20 cellular contexts compared by ENCODE assay signal in the genomic region with DNA sequence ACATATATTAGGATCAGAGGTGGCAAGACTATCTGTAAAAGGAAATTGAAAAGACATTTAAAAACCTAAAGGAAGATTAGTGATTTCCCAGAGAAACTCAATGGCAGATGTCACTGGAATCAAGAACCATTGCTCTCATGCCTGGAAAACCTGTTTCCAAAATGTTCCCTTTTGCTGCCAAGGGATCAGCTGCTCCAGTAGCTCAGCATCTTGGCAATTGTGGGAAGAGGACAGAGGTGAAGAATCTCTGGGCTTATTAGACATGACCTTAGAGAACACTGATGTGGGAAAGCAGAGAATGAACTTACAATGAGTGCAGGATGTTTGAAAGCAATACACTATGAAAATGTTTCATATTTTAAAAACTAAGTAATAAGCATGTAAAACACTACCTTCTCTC.
"Had no signal": no experiment of that assay in that cellular context is flagged by ENCODE, and none has a peak within 500 bp of the region (broad histone marks: within the 10 kb centered on the region; RNA-seq: fewer than 3 reads in every experiment).

No MANE protein-coding gene starts in this region.

- H3K4me3 Mint-ChIP-seq: activated naive CD4-positive, alpha-beta T cell treated with anti-CD3 and anti-CD28 coated beads, Interleukin-2, amount 50 U/mL, for 24 hours; natural killer cell had no signal

- H3K27ac Mint-ChIP-seq: activated naive CD4-positive, alpha-beta T cell treated with anti-CD3 and anti-CD28 coated beads, Interleukin-2, amount 50 U/mL, for 24 hours; natural killer cell had no signal

- H3K9me3 Mint-ChIP-seq: activated naive CD4-positive, alpha-beta T cell treated with anti-CD3 and anti-CD28 coated beads, Interleukin-2, amount 50 U/mL, for 24 hours; natural killer cell had no signal

- DNase-seq: activated CD4-positive, alpha-beta T cell treated with anti-CD3 and anti-CD28 coated beads for 1 hour; activated CD8-positive, alpha-beta memory T cell treated with anti-CD3 and anti-CD28 coated beads for 24 hours; activated CD8-positive, alpha-beta memory T cell treated with anti-CD3 and anti-CD28 coated beads, Interleukin-2, amount 50 U/mL, for 48 hours; activated effector memory CD4-positive, alpha-beta T cell treated with Interleukin-2 at 50 U/mL for 16 hours; activated T-cell treated with anti-CD3 and anti-CD28 coated beads, Interleukin-2, amount 50 U/mL, for 48 hours; adrenal gland; dermis blood vessel endothelial cell; effector memory CD4-positive, alpha-beta T cell; mesenchymal stem cell; natural killer cell; stimulated activated CD4-positive, alpha-beta T cell treated with anti-CD3 and anti-CD28 coated beads, Interleukin-12 subunit alpha, Interleukin-12 subunit beta, amount 100 ng/mL, for 4 hours; stimulated activated CD4-positive, alpha-beta T cell treated with anti-CD3 and anti-CD28 coated beads, Interleukin-1b, Interleukin-23, amount 100 ng/mL, for 48 hours; stimulated activated CD8-positive, alpha-beta memory T cell treated with anti-CD3 and anti-CD28 coated beads, Interleukin-4, amount 100 ng/mL, for 48 hours; stimulated activated naive CD4-positive, alpha-beta T cell treated with Interleukin-2 at 50 U/mL for 16 hours; transverse colon; uterus; WERI-Rb-1 had no signal

- H3K27me3 ChIP-seq: adrenal gland, esophagus muscularis mucosa, transverse colon, uterus had no signal

- H3K36me3 Mint-ChIP-seq: activated naive CD4-positive, alpha-beta T cell treated with anti-CD3 and anti-CD28 coated beads, Interleukin-2, amount 50 U/mL, for 24 hours; natural killer cell had no signal

- H3K4me3 ChIP-seq: adrenal gland, esophagus muscularis mucosa, transverse colon, uterus had no signal

- ATAC-seq: natural killer cell had no signal

- H3K9ac ChIP-seq: parathyroid adenoma had no signal

- H3K9me3 ChIP-seq: adrenal gland, esophagus muscularis mucosa, transverse colon, uterus had no signal

- H3K4me1 ChIP-seq: adrenal gland, parathyroid adenoma, uterus had no signal

- H3K36me3 ChIP-seq: adrenal gland, esophagus muscularis mucosa, transverse colon, uterus, WERI-Rb-1 had no signal

- H3K4me1 Mint-ChIP-seq: activated naive CD4-positive, alpha-beta T cell treated with anti-CD3 and anti-CD28 coated beads, Interleukin-2, amount 50 U/mL, for 24 hours; natural killer cell had no signal
